Comparison of ENCODE assay signal across 20 cellular contexts in the genomic region with DNA sequence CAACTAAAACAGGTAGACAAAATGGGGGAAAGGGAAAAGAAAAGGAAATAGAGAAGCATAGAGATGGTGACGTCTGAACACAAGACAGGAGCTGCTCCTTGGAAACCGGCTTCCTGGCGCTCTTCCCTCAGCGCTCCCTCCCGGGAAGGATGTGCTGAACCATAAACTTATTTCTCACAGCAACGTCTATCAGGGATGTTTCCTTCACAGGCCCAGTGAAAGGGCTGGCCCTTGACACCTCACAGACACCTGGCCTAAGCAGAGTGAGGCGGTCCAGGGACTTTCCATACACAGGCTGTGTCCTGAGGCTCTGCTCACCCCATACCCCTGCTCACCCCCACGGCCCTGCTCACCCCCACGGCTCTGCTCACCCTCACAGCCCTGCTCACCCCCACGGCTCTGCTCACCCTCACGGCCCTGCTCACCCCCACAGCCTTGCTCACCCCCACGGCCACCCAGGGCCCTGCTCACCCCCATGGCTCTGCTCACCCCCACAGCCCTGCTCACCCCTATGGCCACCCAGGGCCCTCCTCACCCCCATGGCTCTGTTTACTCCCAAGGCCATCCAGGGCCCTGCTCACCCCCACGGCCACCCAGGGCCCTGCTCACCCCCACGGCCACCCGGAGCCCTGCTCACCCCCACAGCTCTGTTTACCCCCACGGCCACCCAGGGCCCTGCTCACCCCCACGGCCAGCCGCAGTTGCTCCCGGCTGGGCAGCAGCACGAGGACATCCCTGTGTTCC. TPM values are rescaled to one million over a fixed set of nuclear protein-coding genes. Genes with fewer than 3 reads are reported as not detected.
DNase-seq lines count a peak whose midpoint lies in the region; ATAC-seq and TF ChIP-seq lines count a peak whose summit lies in the region.
"Had no signal": no experiment of that assay in that cellular context is flagged by ENCODE, and none has a peak within 500 bp of the region (broad histone marks: within the 10 kb centered on the region; RNA-seq: fewer than 3 reads in every experiment).

No MANE protein-coding gene starts in this region.

- peak overlapping the region; percentile 28 for H3K4me3 ChIP-seq in psoas muscle
- H3K4me3 ChIP-seq in transverse colon: peak overlapping the region in 3 of 4 donors; percentile 8 to 40 (median 31)
- H3K4me3 ChIP-seq: A549, GM12878, GM23338, K562 had no signal

- no peaks in the 10 kb centered on the region for H3K9me3 Mint-ChIP-seq in stimulated activated naive CD8-positive, alpha-beta T cell treated with anti-CD3 and anti-CD28 coated beads, Interleukin-15, amount 100 ng/mL, for 72 hours
- H3K9me3 Mint-ChIP-seq: CD4-positive, alpha-beta T cell; GM23338 had no signal

- no peaks in the 10 kb centered on the region for H3K9me3 ChIP-seq in psoas muscle
- H3K9me3 ChIP-seq in transverse colon: no peaks in the 10 kb centered on the region
- H3K9me3 ChIP-seq: A549 had no signal

- peaks cover 5% of the 10 kb centered on the region for H3K27me3 Mint-ChIP-seq in stimulated activated naive CD8-positive, alpha-beta T cell treated with anti-CD3 and anti-CD28 coated beads, Interleukin-15, amount 100 ng/mL, for 72 hours

- no peak for TF ChIP-seq CTCF in psoas muscle (IDR thresholded peaks at IDR 0.05)
- TF ChIP-seq CTCF in transverse colon (IDR thresholded peaks at IDR 0.05): no peak

- no peak overlapping the region for H3K27ac Mint-ChIP-seq in stimulated activated naive CD8-positive, alpha-beta T cell treated with anti-CD3 and anti-CD28 coated beads, Interleukin-15, amount 100 ng/mL, for 72 hours
- H3K27ac Mint-ChIP-seq: CD4-positive, alpha-beta T cell; GM23338 had no signal

- WGBS in psoas muscle, 3 donors: 54 to 70% (median 67%) methylated on average over 15 to 20 of the region's 20 CpGs
- WGBS in transverse colon (ENCODE audit: low coverage in 1 of 2), 2 donors: 31 to 61% methylated on average over 5 to 18 of the region's 20 CpGs

- TF ChIP-seq POLR2A in transverse colon (IDR thresholded peaks at IDR 0.05): no peak

- no peak for TF ChIP-seq EP300 in transverse colon (IDR thresholded peaks at IDR 0.05; ENCODE audit: low read depth)

- H3K27ac ChIP-seq in psoas muscle (no peak overlapping the region), transverse colon (peak overlapping the region; percentile 70 to 82 (median 78))
- H3K27ac ChIP-seq: A549 had no signal

- H3K4me1 ChIP-seq in psoas muscle: peaks cover 8% of the 10 kb centered on the region
- H3K4me1 ChIP-seq in transverse colon: peaks cover 6 to 27% (median 18%) of the 10 kb centered on the region in 4 donors
- H3K4me1 ChIP-seq: A549 had no signal

- H3K36me3 ChIP-seq in psoas muscle (ENCODE audit: insufficient read depth in 1 of 2, low read depth in 1 of 2): no peaks in the 10 kb centered on the region
- H3K36me3 ChIP-seq in transverse colon: no peaks in the 10 kb centered on the region

- intact Hi-C loops in left colon (cut with DNase I, micrococcal nuclease): no loop called here
- intact Hi-C loops in psoas muscle (cut with DNase I): no loop called here
- intact Hi-C loops in transverse colon (cut with DNase I; ENCODE audit: low total_unique reads): no loop called here

- no peak overlapping the region for H3K4me3 Mint-ChIP-seq in stimulated activated naive CD8-positive, alpha-beta T cell treated with anti-CD3 and anti-CD28 coated beads, Interleukin-15, amount 100 ng/mL, for 72 hours
- H3K4me3 Mint-ChIP-seq: CD4-positive, alpha-beta T cell; GM23338 had no signal

- peak; percentile 51 for ATAC-seq in stimulated activated naive CD8-positive, alpha-beta T cell treated with anti-CD3 and anti-CD28 coated beads, Interleukin-15, amount 100 ng/mL, for 72 hours
- ATAC-seq in stimulated activated naive CD8-positive, alpha-beta T cell treated with anti-CD3 and anti-CD28 coated beads, Interleukin-15, Interleukin-2, amounts not matched to agents 100 U/mL and 50 U/mL, for 24 hours: no peak
- ATAC-seq in left colon (peak; percentile 59), psoas muscle (peak in 1 of 4 donors; percentile 33), HG03025 (IDR thresholded peaks at IDR 0.05; ENCODE audit: low FRiP score, unreplicated experiment) (no peak)
- ATAC-seq: A549, GM12878, GM23338, K562 had no signal

- H3K27me3 ChIP-seq in psoas muscle (ENCODE audit: insufficient read depth in 3 of 3, low read length in 2 of 3): no peaks in the 10 kb centered on the region
- no peaks in the 10 kb centered on the region for H3K27me3 ChIP-seq in transverse colon

- no peaks in the 10 kb centered on the region for H3K4me1 Mint-ChIP-seq in stimulated activated naive CD8-positive, alpha-beta T cell treated with anti-CD3 and anti-CD28 coated beads, Interleukin-15, amount 100 ng/mL, for 72 hours

- in situ Hi-C loops in transverse colon (cut with MboI; ENCODE audit: low pct_ligation_motif_present in 1 of 4, low pct_unique_long_range_greater_than_20kb in 1 of 4, low sequenced_read_pairs in 3 of 4): no loop called here

- no peak for DNase-seq in stimulated activated naive CD8-positive, alpha-beta T cell treated with anti-CD3 and anti-CD28 coated beads, Interleukin-15, amount 100 ng/mL, for 72 hours
- DNase-seq in stimulated activated naive CD8-positive, alpha-beta T cell treated with anti-CD3 and anti-CD28 coated beads, Interleukin-15, Interleukin-2, amounts not matched to agents 100 U/mL and 50 U/mL, for 24 hours: no peak
- DNase-seq in left colon: peak; percentile 58 to 61
- no peak for DNase-seq in psoas muscle
- peak; percentile 39 for DNase-seq in transverse colon
- DNase-seq in DMS53 treated with DMSO at 0.1 percent for 48 hours (lab: John Stamatoyannopoulos, UW; ENCODE audit: unreplicated experiment): no peak
- no peak for DNase-seq in NCI-H774 (lab: John Stamatoyannopoulos, UW)
- DNase-seq: Calu3; CD4-positive, alpha-beta T cell; DMS79; NCI-H1092; NCI-H446; NCI-H82 had no signal

RNA-seq across cellular contexts. Expression of a gene that starts 0.6 kb away (rescaled TPM):
- 10 to 100 TPM; 22.8 to 35.5 TPM for total RNA-seq in left colon
- total RNA-seq in psoas muscle: 1 to 10 TPM in 1 of 4 donors, under 1 TPM in 3; 0.17 to 2.9 (median 0.29) TPM
- under 1 TPM; 0.01 to 0.77 (median 0.14) TPM for polyA plus RNA-seq in psoas muscle
- 10 to 100 TPM; 35.4 to 86.4 (median 47.7) TPM for total RNA-seq in transverse colon
- total RNA-seq: Calu3; CD4-positive, alpha-beta T cell; G401; GM12878; RPMI7951 had no signal
- polyA plus RNA-seq: A549, GM12878 had no signal

Comparison
In these comparisons a context has a peak if more than half of its experiments do, and no peak if none do; other contexts are left out.
1. ATAC-seq: peak in stimulated activated naive CD8-positive, alpha-beta T cell treated with anti-CD3 and anti-CD28 coated beads, Interleukin-15, amount 100 ng/mL, for 72 hours (single experiment) and left colon (single experiment); none in stimulated activated naive CD8-positive, alpha-beta T cell treated with anti-CD3 and anti-CD28 coated beads, Interleukin-15, Interleukin-2, amounts not matched to agents 100 U/mL and 50 U/mL, for 24 hours (single experiment) and HG03025 (single experiment).
2. DNase-seq: peak in left colon (2 of 2) and transverse colon (single experiment); none in stimulated activated naive CD8-positive, alpha-beta T cell treated with anti-CD3 and anti-CD28 coated beads, Interleukin-15, amount 100 ng/mL, for 72 hours (0 of 2), stimulated activated naive CD8-positive, alpha-beta T cell treated with anti-CD3 and anti-CD28 coated beads, Interleukin-15, Interleukin-2, amounts not matched to agents 100 U/mL and 50 U/mL, for 24 hours (single experiment), psoas muscle (0 of 2), DMS53 treated with DMSO at 0.1 percent for 48 hours (single experiment) and NCI-H774 (single experiment).
3. RNA of a gene that starts 0.6 kb away (total RNA-seq): 35.4 to 86.4 TPM in transverse colon and 22.8 to 35.5 TPM in left colon; 0.17 to 2.9 TPM in psoas muscle; every median in the first group is over 4 times any median in the second.